24 cellular contexts compared by ENCODE assay signal in the genomic region with DNA sequence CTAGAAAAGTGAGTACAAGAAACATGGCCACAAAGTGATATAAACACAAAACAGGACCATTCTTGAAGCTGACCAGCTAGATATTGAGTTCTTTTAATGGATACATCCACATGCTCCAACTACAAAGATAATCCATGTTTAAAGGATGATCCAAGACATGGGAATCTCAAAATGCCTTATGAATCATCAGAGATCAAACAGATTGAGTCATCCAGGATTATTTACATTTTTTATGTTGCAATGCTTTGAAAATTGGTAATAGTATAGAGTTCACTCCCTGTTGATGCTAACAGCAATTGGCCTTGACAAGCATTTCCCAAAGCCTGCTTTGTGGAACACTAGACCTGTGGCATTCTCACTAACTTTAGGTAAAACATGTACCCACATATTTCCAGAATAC.
A peak's percentile ranks its signal among the peaks of the same experiment; 100 is the strongest.
DNase-seq lines count a peak whose midpoint lies in the region; ATAC-seq, FAIRE-seq and TF ChIP-seq lines count a peak whose summit lies in the region.
"Had no signal": no experiment of that assay in that cellular context is flagged by ENCODE, and none has a peak within 500 bp of the region (broad histone marks: within the 10 kb centered on the region; RNA-seq: fewer than 3 reads in every experiment).

No MANE protein-coding gene starts in this region.

- no peak for TF ChIP-seq CTCF in A549 (IDR thresholded peaks at IDR 0.05)
- no peak for TF ChIP-seq CTCF in HFFc6 (IDR thresholded peaks at IDR 0.05)
- TF ChIP-seq CTCF in fibroblast of the aortic adventitia (IDR thresholded peaks at IDR 0.05; ENCODE audit: insufficient read depth, low read length), result no peak

- no peaks in the 10 kb centered on the region for H3K9me3 ChIP-seq in A549
- H3K9me3 ChIP-seq: thoracic aorta had no signal

- H3K4me2 ChIP-seq in A549, result peak overlapping the region; percentile 60
- H3K4me2 ChIP-seq: hepatocyte had no signal

- FAIRE-seq in A549 (lab: Jason Lieb, UNC), result peak; percentile 51

- peaks cover 30% of the 10 kb centered on the region for H3K4me1 Mint-ChIP-seq in HFFc6 (ENCODE audit: low read depth)
- H3K4me1 Mint-ChIP-seq: activated CD4-positive, alpha-beta memory T cell treated with anti-CD3 and anti-CD28 coated beads, Interleukin-2, amount 10 ng/mL, durations not matched to agents 7 days and 5 days; activated naive CD8-positive, alpha-beta T cell treated with anti-CD3 and anti-CD28 coated beads for 36 hours; CD4-positive, CD25-positive, alpha-beta regulatory T cell; memory B cell; naive thymus-derived CD8-positive, alpha-beta T cell had no signal

- H3K9me3 Mint-ChIP-seq in HFFc6, result no peaks in the 10 kb centered on the region

- H3K4me1 ChIP-seq in A549, result peaks cover 19% of the 10 kb centered on the region

- POLR2A ChIA-PET in A549 (lab: Yijun Ruan, JAX), result interaction anchor here (0.5 to 0.6 kb wide), 3 partner anchors 9 to 1233 kb away, joined by 3 to 7 read pairs (median 5); partner anchors contain the start of gene TBX3

- peak; percentile 61 to 67; a peak in 3 of 5 replicates for TF ChIP-seq EP300 in A549 (IDR thresholded peaks at IDR 0.05)

- ATAC-seq in A549 (peak; percentile 75 to 85; a peak in 4 of 6 replicates), HG03439 (IDR thresholded peaks at IDR 0.05; ENCODE audit: unreplicated experiment) (no peak), GM18868 (IDR thresholded peaks at IDR 0.05; ENCODE audit: unreplicated experiment) (no peak)
- ATAC-seq: activated T-cell treated with anti-CD3 and anti-CD28 coated beads, Interleukin-2, amount 50 U/mL, for 4 hours; naive thymus-derived CD8-positive, alpha-beta T cell had no signal

- no peak overlapping the region for H3K4me3 ChIP-seq in A549
- no peak overlapping the region for H3K4me3 ChIP-seq in fibroblast of the aortic adventitia (ENCODE audit: low read depth, low read length)
- H3K4me3 ChIP-seq: hepatocyte, thoracic aorta had no signal

- peak overlapping the region; percentile 54 to 75 for H3K27ac ChIP-seq in A549
- H3K27ac ChIP-seq: hepatocyte, thoracic aorta had no signal

- no peak; a peak in 2 of 5 replicates for TF ChIP-seq RAD21 in A549 (conservative IDR thresholded peaks at IDR 0.05 in 1 of 2, IDR thresholded peaks at IDR 0.05 in 1 of 2)

- H3K4me3 Mint-ChIP-seq in HFFc6, result no peak overlapping the region
- H3K4me3 Mint-ChIP-seq: activated CD4-positive, alpha-beta memory T cell treated with anti-CD3 and anti-CD28 coated beads, Interleukin-2, amount 10 ng/mL, durations not matched to agents 7 days and 5 days; activated naive CD8-positive, alpha-beta T cell treated with anti-CD3 and anti-CD28 coated beads for 36 hours; activated T-cell treated with anti-CD3 and anti-CD28 coated beads, Interleukin-2, amount 50 U/mL, for 4 hours; CD4-positive, CD25-positive, alpha-beta regulatory T cell; memory B cell; naive thymus-derived CD8-positive, alpha-beta T cell; T-helper 1 cell treated with Interleukin-12 subunit alpha and Interleukin-12 subunit beta and Interleukin-4 antibody, amounts not matched to agents 30 μg/mL and 1 μg/mL, for 36 hours had no signal

- H3K36me3 Mint-ChIP-seq in HFFc6 (ENCODE audit: low read depth), result no peaks in the 10 kb centered on the region
- H3K36me3 Mint-ChIP-seq: activated naive CD8-positive, alpha-beta T cell treated with anti-CD3 and anti-CD28 coated beads for 36 hours; memory B cell had no signal

- CTCF ChIA-PET in A549 (lab: Yijun Ruan, JAX), result interaction anchor here (1.1 to 1.9 kb wide), 2 partner anchors 14 to 293 kb away, joined by 4 to 8 read pairs; partner anchors contain the start of gene TBX3

- peaks cover 1% of the 10 kb centered on the region; the same call in 1 of the 2 replicates for H3K27me3 Mint-ChIP-seq in HFFc6 (ENCODE audit: insufficient read depth)
- H3K27me3 Mint-ChIP-seq: activated CD4-positive, alpha-beta memory T cell treated with anti-CD3 and anti-CD28 coated beads, Interleukin-2, amount 10 ng/mL, durations not matched to agents 7 days and 5 days; activated naive CD8-positive, alpha-beta T cell treated with anti-CD3 and anti-CD28 coated beads for 36 hours; CD4-positive, CD25-positive, alpha-beta regulatory T cell had no signal

- peak; percentile 66 to 77 for DNase-seq in A549 (ENCODE audit: low read depth in 1 of 2, low spot score in 1 of 2)
- DNase-seq in HFFc6, result peak; percentile 41
- peak; percentile 89 for DNase-seq in SW480 (ENCODE audit: low spot score)
- peak; percentile 40 for DNase-seq in fibroblast of the aortic adventitia (ENCODE audit: low read depth)
- DNase-seq in medulla oblongata (ENCODE audit: extremely low spot score), result no peak
- DNase-seq in activated T-cell treated with anti-CD3 and anti-CD28 coated beads, Interleukin-2, amount 50 U/mL, for 1 hour, result no peak
- DNase-seq: activated CD4-positive, alpha-beta memory T cell treated with anti-CD3 and anti-CD28 coated beads, Interleukin-2, amount 10 ng/mL, durations not matched to agents 7 days and 5 days; activated naive CD8-positive, alpha-beta T cell treated with anti-CD3 and anti-CD28 coated beads for 36 hours; activated T-cell treated with anti-CD3 and anti-CD28 coated beads, Interleukin-2, amount 50 U/mL, for 4 hours; CD4-positive, CD25-positive, alpha-beta regulatory T cell; DMS153; erythroblast; islet precursor cell; naive thymus-derived CD8-positive, alpha-beta T cell; NCI-H187 treated with DMSO at 0.1 percent for 48 hours; NCI-H524; posterior cingulate gyrus; SHP77 treated with DMSO at 0.1 percent for 48 hours had no signal

- no peak for TF ChIP-seq POLR2A in A549 (IDR thresholded peaks at IDR 0.05; ENCODE audit: low read length)

- peak overlapping the region; percentile 32; the same call in 1 of the 2 replicates for H3K27ac Mint-ChIP-seq in HFFc6
- H3K27ac Mint-ChIP-seq: activated CD4-positive, alpha-beta memory T cell treated with anti-CD3 and anti-CD28 coated beads, Interleukin-2, amount 10 ng/mL, durations not matched to agents 7 days and 5 days; activated naive CD8-positive, alpha-beta T cell treated with anti-CD3 and anti-CD28 coated beads for 36 hours; CD4-positive, CD25-positive, alpha-beta regulatory T cell; memory B cell; T-helper 1 cell treated with Interleukin-12 subunit alpha and Interleukin-12 subunit beta and Interleukin-4 antibody, amounts not matched to agents 30 μg/mL and 1 μg/mL, for 36 hours had no signal

TF ChIP-seq in A549, 52 proteins besides CTCF, POLR2A, EP300 and RAD21 (continues in another document):
- TF ChIP-seq EHMT2 (IDR thresholded peaks at IDR 0.05; ENCODE audit: low read depth) (no peak), E2F6 (IDR thresholded peaks at IDR 0.05; ENCODE audit: borderline replicate concordance, low read depth) (no peak), ATOH8 (CRISPR knock-in tag; IDR thresholded peaks at IDR 0.05; ENCODE audit: low read depth) (no peak), HOXB13 (CRISPR knock-in tag; IDR thresholded peaks at IDR 0.05; ENCODE audit: low read depth) (no peak), POLR2AphosphoS2 (conservative IDR thresholded peaks at IDR 0.05; ENCODE audit: low read length) (no peak), RNF2 (IDR thresholded peaks at IDR 0.05; ENCODE audit: borderline replicate concordance, low read depth) (no peak), NPAS2 (CRISPR knock-in tag; IDR thresholded peaks at IDR 0.05; ENCODE audit: borderline replicate concordance) (no peak), ZFP36 (IDR thresholded peaks at IDR 0.05; ENCODE audit: borderline replicate concordance, partially characterized antibody) (no peak), NFE2L2 (conservative IDR thresholded peaks at IDR 0.05; ENCODE audit: low read length) (no peak), CHD2 (IDR thresholded peaks at IDR 0.05; ENCODE audit: low read length, partially characterized antibody) (no peak), CEBPB (IDR thresholded peaks at IDR 0.05) (peak; percentile 86 to 98), CHD4 (IDR thresholded peaks at IDR 0.05; ENCODE audit: borderline replicate concordance) (no peak), ESRRA (IDR thresholded peaks at IDR 0.05; ENCODE audit: borderline replicate concordance, low read length) (no peak), FOSL2 (IDR thresholded peaks at IDR 0.05) (peak; percentile 97), FOSL2 (CRISPR knock-in tag; IDR thresholded peaks at IDR 0.05) (peak; percentile 95), MAZ (IDR thresholded peaks at IDR 0.05; ENCODE audit: borderline replicate concordance, low read depth, low read length) (no peak), RARB (CRISPR knock-in tag; IDR thresholded peaks at IDR 0.05) (no peak), ZNF302 (CRISPR knock-in tag; IDR thresholded peaks at IDR 0.05) (no peak), ZSCAN20 (CRISPR knock-in tag; IDR thresholded peaks at IDR 0.05) (no peak), CBX2 (IDR thresholded peaks at IDR 0.05; ENCODE audit: borderline replicate concordance, low read depth) (no peak), TFCP2L1 (CRISPR knock-in tag; IDR thresholded peaks at IDR 0.05) (no peak)
- TF ChIP-seq, protein P1, sequence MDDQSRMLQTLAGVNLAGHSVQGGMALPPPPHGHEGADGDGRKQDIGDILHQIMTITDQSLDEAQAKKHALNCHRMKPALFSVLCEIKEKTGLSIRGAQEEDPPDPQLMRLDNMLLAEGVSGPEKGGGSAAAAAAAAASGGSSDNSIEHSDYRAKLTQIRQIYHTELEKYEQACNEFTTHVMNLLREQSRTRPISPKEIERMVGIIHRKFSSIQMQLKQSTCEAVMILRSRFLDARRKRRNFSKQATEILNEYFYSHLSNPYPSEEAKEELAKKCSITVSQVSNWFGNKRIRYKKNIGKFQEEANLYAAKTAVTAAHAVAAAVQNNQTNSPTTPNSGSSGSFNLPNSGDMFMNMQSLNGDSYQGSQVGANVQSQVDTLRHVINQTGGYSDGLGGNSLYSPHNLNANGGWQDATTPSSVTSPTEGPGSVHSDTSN (IDR thresholded peaks at IDR 0.05), result no peak
- TF ChIP-seq, protein P2, sequence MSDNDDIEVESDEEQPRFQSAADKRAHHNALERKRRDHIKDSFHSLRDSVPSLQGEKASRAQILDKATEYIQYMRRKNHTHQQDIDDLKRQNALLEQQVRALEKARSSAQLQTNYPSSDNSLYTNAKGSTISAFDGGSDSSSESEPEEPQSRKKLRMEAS (IDR thresholded peaks at IDR 0.05), result peak; percentile 51

Comparison
In these comparisons a context has a peak if more than half of its experiments do, and no peak if none do; other contexts are left out.
1. ATAC-seq: peak in A549 (2 of 2); none in HG03439 (single experiment) and GM18868 (single experiment).
2. DNase-seq: peak in A549 (2 of 2), HFFc6 (single experiment), SW480 (single experiment) and fibroblast of the aortic adventitia (single experiment); none in medulla oblongata (single experiment) and activated T-cell treated with anti-CD3 and anti-CD28 coated beads, Interleukin-2, amount 50 U/mL, for 1 hour (single experiment).